In genomic region chr2:131490616-131491468, GRCh38 we compare ENCODE assay signal across 10 cellular contexts. TPM values are rescaled to one million over a fixed set of nuclear protein-coding genes. Genes with fewer than 3 reads are reported as not detected.
DNase-seq lines count a peak whose midpoint lies in the region; ATAC-seq and TF ChIP-seq lines count a peak whose summit lies in the region.
"Not testable (repeated sequence)": the region's sequence is repeated elsewhere in the genome, so short reads cannot be mapped to it uniquely, and the experiment has no call there.
"Had no signal": no experiment of that assay in that cellular context is flagged by ENCODE, and none has a peak within 500 bp of the region (broad histone marks: within the 10 kb centered on the region; RNA-seq: fewer than 3 reads in every experiment).

No MANE protein-coding gene starts in this region.

- peaks cover 37% of the 10 kb centered on the region for H3K4me1 Mint-ChIP-seq in activated CD4-positive, alpha-beta T cell treated with anti-CD3 and anti-CD28 coated beads, Interleukin-2, amount 10 ng/mL, durations not matched to agents 7 days and 5 days
- peaks cover 20% of the 10 kb centered on the region for H3K4me1 Mint-ChIP-seq in MCF 10A (ENCODE audit: insufficient read depth, unreplicated experiment)
- H3K4me1 Mint-ChIP-seq in natural killer cell = peaks cover 25 to 42% of the 10 kb centered on the region in 2 donors
- H3K4me1 Mint-ChIP-seq in stimulated activated memory B cell treated with anti-CD40 and anti-IgM and Interleukin-4, amounts not matched to agents 10 μg/mL and 1 μg/mL and 100 μg/mL, for 72 hours = peaks cover 61% of the 10 kb centered on the region

- H3K9me3 Mint-ChIP-seq in activated CD4-positive, alpha-beta T cell treated with anti-CD3 and anti-CD28 coated beads, Interleukin-2, amount 10 ng/mL, durations not matched to agents 7 days and 5 days; MCF 10A (ENCODE audit: unreplicated experiment); natural killer cell; stimulated activated memory B cell treated with anti-CD40 and anti-IgM and Interleukin-4, amounts not matched to agents 10 μg/mL and 1 μg/mL and 100 μg/mL, for 72 hours: not testable (repeated sequence)

- DNase-seq in H7, natural killer cell: not testable (repeated sequence)
- DNase-seq in NCI-H82 (lab: John Stamatoyannopoulos, UW) (peak; percentile 81), MCF 10A (ENCODE audit: unreplicated experiment) (peak; percentile 24), globus pallidus (ENCODE audit: low spot score) (peak; percentile 16)
- peak; percentile 52 for DNase-seq in activated CD4-positive, alpha-beta T cell treated with anti-CD3 and anti-CD28 coated beads, Interleukin-2, amount 10 ng/mL, durations not matched to agents 7 days and 5 days

- H3K36me3 ChIP-seq in H7 (replicated peaks; ENCODE audit: control insufficient read depth, insufficient read depth, low read length) = not testable (repeated sequence)

- H3K27me3 Mint-ChIP-seq in activated CD4-positive, alpha-beta T cell treated with anti-CD3 and anti-CD28 coated beads, Interleukin-2, amount 10 ng/mL, durations not matched to agents 7 days and 5 days; MCF 10A (ENCODE audit: insufficient read depth, unreplicated experiment); natural killer cell (ENCODE audit: low read depth in 2 of 2); stimulated activated memory B cell treated with anti-CD40 and anti-IgM and Interleukin-4, amounts not matched to agents 10 μg/mL and 1 μg/mL and 100 μg/mL, for 72 hours: not testable (repeated sequence)

- peak overlapping the region; percentile 93 for H3K27ac Mint-ChIP-seq in activated CD4-positive, alpha-beta T cell treated with anti-CD3 and anti-CD28 coated beads, Interleukin-2, amount 10 ng/mL, durations not matched to agents 7 days and 5 days
- peak overlapping the region; percentile 86 for H3K27ac Mint-ChIP-seq in MCF 10A (ENCODE audit: low read depth, unreplicated experiment)
- H3K27ac Mint-ChIP-seq in natural killer cell = peak overlapping the region; percentile 56 to 85
- H3K27ac Mint-ChIP-seq in stimulated activated memory B cell treated with anti-CD40 and anti-IgM and Interleukin-4, amounts not matched to agents 10 μg/mL and 1 μg/mL and 100 μg/mL, for 72 hours = peak overlapping the region; percentile 80

- H3K27me3 ChIP-seq in H7 (ENCODE audit: control insufficient read depth, insufficient read depth, low read length) = not testable (repeated sequence)

- intact Hi-C loops in MCF 10A (cut with micrococcal nuclease) = loop anchor here (10.0 kb wide), 3 partner anchors 76 to 336 kb away; no protein-coding TSS in a partner anchor
- intact Hi-C loops in natural killer cell (cut with micrococcal nuclease) = not testable (repeated sequence)

- H3K27ac ChIP-seq in C4-2B = peak overlapping the region; percentile 87

- POLR2A ChIA-PET in activated CD4-positive, alpha-beta T cell treated with anti-CD3 and anti-CD28 coated beads, Interleukin-2, amount 10 ng/mL, durations not matched to agents 7 days and 5 days (lab: Charles Lee); MCF 10A (lab: Yijun Ruan, JAX): not testable (repeated sequence)

- H3K36me3 Mint-ChIP-seq in activated CD4-positive, alpha-beta T cell treated with anti-CD3 and anti-CD28 coated beads, Interleukin-2, amount 10 ng/mL, durations not matched to agents 7 days and 5 days (ENCODE audit: low read depth) = peaks cover 22% of the 10 kb centered on the region
- not testable (repeated sequence) for H3K36me3 Mint-ChIP-seq in MCF 10A (ENCODE audit: insufficient read depth, unreplicated experiment); natural killer cell
- peaks cover 12% of the 10 kb centered on the region for H3K36me3 Mint-ChIP-seq in stimulated activated memory B cell treated with anti-CD40 and anti-IgM and Interleukin-4, amounts not matched to agents 10 μg/mL and 1 μg/mL and 100 μg/mL, for 72 hours

- not testable (repeated sequence) for TF ChIP-seq CTCF in C4-2B (conservative IDR thresholded peaks at IDR 0.05); MCF 10A (IDR thresholded peaks at IDR 0.05; ENCODE audit: unreplicated experiment); natural killer cell (IDR thresholded peaks at IDR 0.05)

- not testable (repeated sequence) for ATAC-seq in natural killer cell; stimulated activated memory B cell treated with anti-CD40 and anti-IgM and Interleukin-4, amounts not matched to agents 10 μg/mL and 1 μg/mL and 100 μg/mL, for 72 hours

- H3K4me3 Mint-ChIP-seq in activated CD4-positive, alpha-beta T cell treated with anti-CD3 and anti-CD28 coated beads, Interleukin-2, amount 10 ng/mL, durations not matched to agents 7 days and 5 days = peak overlapping the region; percentile 87
- H3K4me3 Mint-ChIP-seq in MCF 10A (ENCODE audit: unreplicated experiment) (peak overlapping the region; percentile 77), natural killer cell (peak overlapping the region; percentile 84)
- peak overlapping the region; percentile 83 for H3K4me3 Mint-ChIP-seq in stimulated activated memory B cell treated with anti-CD40 and anti-IgM and Interleukin-4, amounts not matched to agents 10 μg/mL and 1 μg/mL and 100 μg/mL, for 72 hours

- not testable (repeated sequence) for BruUV-seq in MCF 10A (replicated peaks; lab: Mats Ljungman, UMichigan)

- H3K4me3 ChIP-seq in H7 (ENCODE audit: insufficient read depth, low read depth, low read length) = peak overlapping the region; percentile 41

- CTCF ChIA-PET in activated CD4-positive, alpha-beta T cell treated with anti-CD3 and anti-CD28 coated beads, Interleukin-2, amount 10 ng/mL, durations not matched to agents 7 days and 5 days (lab: Charles Lee) = not testable (repeated sequence)
- CTCF ChIA-PET in MCF 10A (lab: Yijun Ruan, JAX) = interaction anchor here (0.8 to 1.6 kb wide), 2 partner anchors 78 to 155 kb away, joined by 4 to 6 read pairs; no protein-coding TSS in a partner anchor

RNA-seq across cellular contexts. Expression of gene MZT2A, which starts 1.4 kb away (rescaled TPM):
- 156 and 163 TPM in 2 replicates for total RNA-seq in H7 (2014; rRNA removed; shearing (Covaris generic))
- total RNA-seq in activated CD4-positive, alpha-beta T cell treated with anti-CD3 and anti-CD28 coated beads, Interleukin-2, amount 10 ng/mL, durations not matched to agents 7 days and 5 days = 100 to 1,000 TPM in 1 of 2 experiments, 10 to 100 TPM in 1; 96.9 to 116 TPM
- total RNA-seq in MCF 10A (2022) (147 and 148 TPM in 2 replicates), natural killer cell (10 to 100 TPM; 37.7 to 47.0 (median 42.5) TPM)

RNA-seq across cellular contexts. Expression of gene TUBA3D, which starts 14.9 kb away (rescaled TPM):
- 0.62 TPM in 1 of 2 replicates, not detected in the other for total RNA-seq in H7 (2014; rRNA removed; shearing (Covaris generic))
- total RNA-seq in activated CD4-positive, alpha-beta T cell treated with anti-CD3 and anti-CD28 coated beads, Interleukin-2, amount 10 ng/mL, durations not matched to agents 7 days and 5 days = not detected
- total RNA-seq in MCF 10A (2022) = not detected in 2 replicates
- total RNA-seq in natural killer cell = not detected
- total RNA-seq: mucosa of descending colon, NCI-H460 had no signal

RNA-seq across cellular contexts. Expression of gene CCDC74A, which starts 36.8 kb away (rescaled TPM):
- total RNA-seq in H7 (2014; rRNA removed; shearing (Covaris generic)) = 12.5 and 20.7 TPM in 2 replicates
- 1 to 10 TPM; 3.0 to 3.2 TPM for total RNA-seq in activated CD4-positive, alpha-beta T cell treated with anti-CD3 and anti-CD28 coated beads, Interleukin-2, amount 10 ng/mL, durations not matched to agents 7 days and 5 days
- total RNA-seq in MCF 10A (2022) (0.32 and 1.1 TPM in 2 replicates), natural killer cell (1 to 10 TPM in 2 of 3 donors, under 1 TPM in 1; 0.95 to 1.5 (median 1.4) TPM)
